15 cellular contexts compared by ENCODE assay signal in the genomic region with DNA sequence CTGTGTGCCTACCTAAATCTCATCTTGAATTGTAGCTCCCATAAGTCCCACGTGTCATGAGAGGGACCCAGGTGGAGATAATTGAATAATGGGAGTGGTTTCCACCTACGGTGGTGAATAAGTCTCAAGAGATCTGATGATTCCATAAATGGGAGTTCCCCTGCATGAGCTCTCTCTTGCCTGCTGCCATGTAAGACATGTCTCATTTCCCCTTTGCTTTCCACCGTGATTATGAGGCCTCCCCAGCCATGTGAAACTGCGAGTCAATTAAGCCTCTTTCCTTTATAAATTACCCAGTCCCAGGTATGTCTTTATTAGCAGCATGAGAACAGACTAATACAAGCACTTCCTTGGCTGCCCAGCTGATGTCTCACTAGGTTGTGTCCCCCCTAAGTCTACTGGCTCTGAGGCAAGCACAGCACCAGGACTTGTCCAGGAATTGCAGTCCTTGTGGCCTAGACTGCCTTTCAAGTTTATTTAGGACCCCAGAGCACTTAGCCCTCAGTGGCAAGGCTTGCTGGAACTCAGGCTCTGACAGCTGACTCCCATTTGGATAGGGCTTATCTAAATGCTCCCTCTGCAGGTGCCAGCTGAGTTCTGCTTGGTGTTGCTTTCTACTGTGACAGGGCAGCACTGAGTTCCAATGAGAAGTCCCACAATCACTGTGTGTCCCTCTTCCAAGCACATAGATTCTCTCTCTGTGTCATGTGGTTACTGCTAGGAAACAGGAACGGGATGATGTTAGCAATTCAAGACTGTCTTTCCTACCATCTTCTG. TPM values are rescaled to one million over a fixed set of nuclear protein-coding genes. Genes with fewer than 3 reads are reported as not detected.
DNase-seq lines count a peak whose midpoint lies in the region; ATAC-seq, FAIRE-seq and TF ChIP-seq lines count a peak whose summit lies in the region.
"Had no signal": no experiment of that assay in that cellular context is flagged by ENCODE, and none has a peak within 500 bp of the region (broad histone marks: within the 10 kb centered on the region; RNA-seq: fewer than 3 reads in every experiment).

No MANE protein-coding gene starts in this region.

- CTCF ChIA-PET in CD4-positive, alpha-beta T cell (lab: Charles Lee): no interaction called here

- H3K4me3 ChIP-seq in endodermal cell (ENCODE audit: low read length) (no peak overlapping the region), neural progenitor cell (no peak overlapping the region)

- H3K27me3 Mint-ChIP-seq in endodermal cell (ENCODE audit: insufficient read depth) (no peaks in the 10 kb centered on the region), neural progenitor cell (ENCODE audit: insufficient read depth, low read depth) (peaks cover 2% of the 10 kb centered on the region)
- H3K27me3 Mint-ChIP-seq in CD4-positive, alpha-beta T cell: no peaks in the 10 kb centered on the region

- ATAC-seq in GM18868 (IDR thresholded peaks at IDR 0.05; ENCODE audit: unreplicated experiment): peak; percentile 69
- no peak for ATAC-seq in CD4-positive, alpha-beta T cell (ENCODE audit: poor library complexity)
- ATAC-seq in stimulated activated naive CD8-positive, alpha-beta T cell treated with anti-CD3 and anti-CD28 coated beads, Interleukin-15, Interleukin-2, amounts not matched to agents 100 U/mL and 50 U/mL, for 24 hours: no peak

- no peak for TF ChIP-seq POLR2A in GM12892 (IDR thresholded peaks at IDR 0.05; ENCODE audit: low read depth, low read length)

- POLR2A ChIA-PET in CD4-positive, alpha-beta T cell (lab: Charles Lee): no interaction called here

- H3K27ac Mint-ChIP-seq in endodermal cell (no peak overlapping the region), neural progenitor cell (peak overlapping the region; percentile 94)
- no peak overlapping the region for H3K27ac Mint-ChIP-seq in CD4-positive, alpha-beta T cell

- no peak overlapping the region for H3K4me2 ChIP-seq in neural progenitor cell

- H3K36me3 ChIP-seq in endodermal cell (ENCODE audit: control insufficient read depth, insufficient read depth, low read length) (no peaks in the 10 kb centered on the region), neural progenitor cell (no peaks in the 10 kb centered on the region)

- H4K20me1 ChIP-seq in neural progenitor cell (ENCODE audit: low read depth): no peaks in the 10 kb centered on the region

- no peak for FAIRE-seq in GM12892 (lab: Jason Lieb, UNC)

- peak overlapping the region; percentile 85 for H2AFZ ChIP-seq in neural progenitor cell (replicated peaks)

- intact Hi-C loops in CD4-positive, alpha-beta T cell (cut with DNase I, micrococcal nuclease): no loop called here

- no peaks in the 10 kb centered on the region for H3K27me3 ChIP-seq in endodermal cell (ENCODE audit: control insufficient read depth, insufficient read depth, low read length, poor library complexity, severe bottlenecking)
- no peaks in the 10 kb centered on the region for H3K27me3 ChIP-seq in neural progenitor cell
- H3K27me3 ChIP-seq in CD4-positive, alpha-beta T cell (ENCODE audit: control insufficient read depth, insufficient read depth, low read length): no peaks in the 10 kb centered on the region

- H3K9me3 ChIP-seq in endodermal cell (ENCODE audit: control insufficient read depth, low read length): peaks cover 4% of the 10 kb centered on the region
- no peaks in the 10 kb centered on the region for H3K9me3 ChIP-seq in neural progenitor cell (ENCODE audit: low read depth)
- peaks cover 3% of the 10 kb centered on the region for H3K9me3 ChIP-seq in CD4-positive, alpha-beta T cell (ENCODE audit: control insufficient read depth, low read length)
- H3K9me3 ChIP-seq: Caco-2 had no signal

- WGBS in endodermal cell (ENCODE audit: insufficient coverage in 1 of 2, insufficient read length in 1 of 2), 2 experiments: 76 to 88% methylated on average over 5 of the region's 5 CpGs

- H3K9ac ChIP-seq in endodermal cell (ENCODE audit: extremely low read depth, low read length, poor library complexity, severe bottlenecking) (no peak overlapping the region), neural progenitor cell (no peak overlapping the region)

- H3K27ac ChIP-seq in endodermal cell (ENCODE audit: low read depth, low read length): no peak overlapping the region
- no peak overlapping the region for H3K27ac ChIP-seq in neural progenitor cell
- no peak overlapping the region for H3K27ac ChIP-seq in CD4-positive, alpha-beta T cell (ENCODE audit: low read depth, low read length)
- H3K27ac ChIP-seq: HL-60 had no signal

- H3F3A ChIP-seq in neural progenitor cell (ENCODE audit: low read depth): no peaks in the 10 kb centered on the region

- TF ChIP-seq CTCF in endodermal cell (conservative IDR thresholded peaks at IDR 0.05) (peak; percentile 72), neural progenitor cell (IDR thresholded peaks at IDR 0.05) (peak; percentile 43)
- no peak for TF ChIP-seq CTCF in CD4-positive, alpha-beta T cell (IDR thresholded peaks at IDR 0.05)

- DNase-seq in NCI-H69 (lab: John Stamatoyannopoulos, UW): peak; percentile 74
- DNase-seq in endodermal cell: peak; percentile 79
- peak; percentile 65 for DNase-seq in neural progenitor cell (ENCODE audit: low spot score)
- DNase-seq in GM12892 (ENCODE audit: insufficient read length): no peak
- DNase-seq in CD4-positive, alpha-beta T cell: no peak
- DNase-seq in stimulated activated naive CD8-positive, alpha-beta T cell treated with anti-CD3 and anti-CD28 coated beads, Interleukin-15, Interleukin-2, amounts not matched to agents 100 U/mL and 50 U/mL, for 24 hours: no peak
- DNase-seq: activated CD4-positive, alpha-beta T cell treated with anti-CD3 and anti-CD28 coated beads, Interleukin-2, amount 50 U/mL, for 4 hours; activated gamma-delta T cell treated with Interleukin-2 at 50 U/mL for 16 hours; cerebellar nuclear complex; kidney glomerular epithelial cell; NK-92 treated with Interleukin-12 subunit alpha and Interleukin-12 subunit beta, amount 100 ng/mL, for 24 hours; T-helper 1 cell had no signal

- H3K9me3 Mint-ChIP-seq in endodermal cell (peaks cover 11% of the 10 kb centered on the region), neural progenitor cell (peaks cover 30% of the 10 kb centered on the region)
- peaks cover 11% of the 10 kb centered on the region for H3K9me3 Mint-ChIP-seq in CD4-positive, alpha-beta T cell

- H3K79me2 ChIP-seq in neural progenitor cell (ENCODE audit: low read depth): no peaks in the 10 kb centered on the region

- H3K36me3 Mint-ChIP-seq in endodermal cell (ENCODE audit: low read depth) (peaks cover 1% of the 10 kb centered on the region), neural progenitor cell (peaks cover 3% of the 10 kb centered on the region)
- no peaks in the 10 kb centered on the region for H3K36me3 Mint-ChIP-seq in CD4-positive, alpha-beta T cell (ENCODE audit: low read depth)

- H3K4me1 ChIP-seq in endodermal cell (ENCODE audit: control insufficient read depth, insufficient read depth, low read length): no peaks in the 10 kb centered on the region
- peaks cover 3% of the 10 kb centered on the region for H3K4me1 ChIP-seq in neural progenitor cell
- H3K4me1 ChIP-seq: Caco-2 had no signal

- H3K4me3 Mint-ChIP-seq in endodermal cell (no peak overlapping the region), neural progenitor cell (no peak overlapping the region)
- no peak overlapping the region for H3K4me3 Mint-ChIP-seq in CD4-positive, alpha-beta T cell

- H3K4me1 Mint-ChIP-seq in endodermal cell (peaks cover 3% of the 10 kb centered on the region), neural progenitor cell (peaks cover 16% of the 10 kb centered on the region)
- H3K4me1 Mint-ChIP-seq in CD4-positive, alpha-beta T cell (ENCODE audit: low read depth): no peaks in the 10 kb centered on the region

RNA-seq across cellular contexts. Expression of a gene that starts 59.0 kb away (rescaled TPM):
- total RNA-seq in endodermal cell (not detected), neural progenitor cell (ENCODE audit: low replicate concordance) (not detected in 2 replicates)
- not detected for polyA plus RNA-seq in endodermal cell (2013, experiment 1 of 2)
- polyA plus RNA-seq in endodermal cell (2013, experiment 2 of 2): not detected
- not detected for polyA plus RNA-seq in GM12892 (2012; ENCODE audit: missing spikeins)
- not detected for total RNA-seq in CD4-positive, alpha-beta T cell
- total RNA-seq: Caco-2 had no signal

Comparison
In these comparisons a context has a peak if more than half of its experiments do, and no peak if none do; other contexts are left out.
1. DNase-seq: peak in NCI-H69 (single experiment), endodermal cell (single experiment) and neural progenitor cell (single experiment); none in GM12892 (single experiment), CD4-positive, alpha-beta T cell (0 of 10) and stimulated activated naive CD8-positive, alpha-beta T cell treated with anti-CD3 and anti-CD28 coated beads, Interleukin-15, Interleukin-2, amounts not matched to agents 100 U/mL and 50 U/mL, for 24 hours (single experiment).